ENCODE assay signal across 23 cellular contexts in the genomic region with DNA sequence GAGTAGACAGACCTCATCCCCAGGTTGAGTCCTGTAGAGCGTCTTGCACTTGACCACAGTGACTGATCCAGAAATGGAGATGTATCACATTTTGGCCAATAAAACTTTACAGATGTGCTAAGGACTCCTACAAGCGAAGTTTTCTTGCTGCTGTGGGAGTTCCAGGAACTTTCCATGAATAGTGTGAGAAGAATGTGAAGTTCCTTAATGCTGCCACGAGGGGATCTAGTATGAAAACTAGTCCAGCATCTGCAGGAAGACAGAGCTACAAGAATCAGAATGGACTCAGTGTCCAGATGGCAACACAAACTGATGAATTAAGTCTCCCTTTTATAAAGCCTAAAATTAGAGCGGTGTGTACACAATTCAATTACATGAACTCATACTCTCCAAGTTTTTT. TPM values are rescaled to one million over a fixed set of nuclear protein-coding genes. Genes with fewer than 3 reads are reported as not detected.
DNase-seq lines count a peak whose midpoint lies in the region; ATAC-seq and TF ChIP-seq lines count a peak whose summit lies in the region.
"Had no signal": no experiment of that assay in that cellular context is flagged by ENCODE, and none has a peak within 500 bp of the region (broad histone marks: within the 10 kb centered on the region; RNA-seq: fewer than 3 reads in every experiment).

No MANE protein-coding gene starts in this region.

- H3K36me3 ChIP-seq in prostate gland = no peaks in the 10 kb centered on the region
- H3K36me3 ChIP-seq in HAP-1 (replicated peaks) = no peaks in the 10 kb centered on the region
- H3K36me3 ChIP-seq: BLaER1 treated with 17β-estradiol and CSF1 and Interleukin-3, amounts not matched to agents 10 nM and 100 nM; colonic mucosa; pancreas; SJSA1; suprapubic skin had no signal

- ATAC-seq in GM19452 (IDR thresholded peaks at IDR 0.05; ENCODE audit: unreplicated experiment) = no peak
- ATAC-seq: left ventricle myocardium superior, pancreas had no signal

- H3K27me3 ChIP-seq in prostate gland (replicated peaks; ENCODE audit: insufficient read depth) (no peaks in the 10 kb centered on the region), HAP-1 (ENCODE audit: low read depth) (no peaks in the 10 kb centered on the region; the same call in none of the 2 replicates)
- H3K27me3 ChIP-seq: colonic mucosa, SJSA1, suprapubic skin had no signal

- DNase-seq in AG20443 (ENCODE audit: low spot score) (peak; percentile 32), HFF-Myc (ENCODE audit: extremely low read depth, low read depth) (no peak), amniotic epithelial cell (ENCODE audit: low read depth) (peak; percentile 6), fibroblast of the aortic adventitia (ENCODE audit: low read depth) (peak; percentile 21), prostate gland (ENCODE audit: low spot score) (no peak), HAP-1 (ENCODE audit: low spot score in 2 of 2) (no peak), KG1 (lab: John Stamatoyannopoulos, UW) (no peak)
- DNase-seq: activated gamma-delta T cell; amygdala; colonic mucosa; DMS79; left ventricle myocardium superior; MM.1S; NCI-H2029 treated with DMSO at 0.1 percent for 48 hours; pancreas; PC-9; stimulated activated CD4-positive, alpha-beta T cell treated with anti-CD3 and anti-CD28 coated beads, Interleukin-4, amount 100 ng/mL, for 24 hours; T1000 had no signal

- no peak overlapping the region for H3K4me3 ChIP-seq in HFF-Myc (replicated peaks; ENCODE audit: low read depth, low read length)
- H3K4me3 ChIP-seq in fibroblast of the aortic adventitia (ENCODE audit: low read depth, low read length) = no peak overlapping the region
- H3K4me3 ChIP-seq in prostate gland = no peak overlapping the region
- no peak overlapping the region for H3K4me3 ChIP-seq in HAP-1
- H3K4me3 ChIP-seq: BLaER1 treated with 17β-estradiol and CSF1 and Interleukin-3, amounts not matched to agents 10 nM and 100 nM; colonic mucosa; pancreas; PC-9; SJSA1; suprapubic skin had no signal

- in situ Hi-C loops in HAP-1 (cut with MboI; ENCODE audit: low sequenced_read_pairs) = no loop called here

- no peak for TF ChIP-seq POLR2A in prostate gland (IDR thresholded peaks at IDR 0.05)

- H3K9me3 ChIP-seq in prostate gland = no peaks in the 10 kb centered on the region
- no peaks in the 10 kb centered on the region for H3K9me3 ChIP-seq in HAP-1
- H3K9me3 ChIP-seq: BLaER1 treated with 17β-estradiol and CSF1 and Interleukin-3, amounts not matched to agents 10 nM and 100 nM; colonic mucosa; pancreas; SJSA1; suprapubic skin had no signal

- peak; percentile 5 for TF ChIP-seq CTCF in HFF-Myc (IDR thresholded peaks at IDR 0.05; ENCODE audit: low read depth, low read length, missing control alignments)
- peak; percentile 36 for TF ChIP-seq CTCF in fibroblast of the aortic adventitia (IDR thresholded peaks at IDR 0.05; ENCODE audit: insufficient read depth, low read length)
- TF ChIP-seq CTCF in prostate gland (IDR thresholded peaks at IDR 0.05) = no peak

- intact Hi-C loops in prostate gland (cut with DNase I) = no loop called here

- H3K4me1 ChIP-seq in prostate gland (replicated peaks) = no peaks in the 10 kb centered on the region
- no peaks in the 10 kb centered on the region for H3K4me1 ChIP-seq in HAP-1
- H3K4me1 ChIP-seq: colonic mucosa, pancreas, SJSA1, suprapubic skin had no signal

- H3K27ac ChIP-seq in prostate gland = no peak overlapping the region
- H3K27ac ChIP-seq: BLaER1 treated with 17β-estradiol and CSF1 and Interleukin-3, amounts not matched to agents 10 nM and 100 nM; colonic mucosa; pancreas; PC-9; SJSA1; suprapubic skin had no signal

- 85% methylated on average over 4 of the region's 4 CpGs for WGBS in prostate gland

RNA-seq across cellular contexts. Expression of a gene that starts 14.8 kb away (rescaled TPM):
- total RNA-seq in fibroblast of the aortic adventitia (ENCODE audit: low replicate concordance) (49.3 and 69.5 TPM in 2 replicates), prostate gland (10 to 100 TPM; 24.8 to 29.3 TPM)

RNA-seq across cellular contexts. Expression of a gene that starts 55.4 kb away (rescaled TPM):
- total RNA-seq in fibroblast of the aortic adventitia (ENCODE audit: low replicate concordance) = 1.4 and 3.9 TPM in 2 replicates
- total RNA-seq in prostate gland = 10 to 100 TPM in 1 of 2 donors, under 1 TPM in 1; 0.36 to 73.0 TPM
- total RNA-seq: colonic mucosa, glomerular endothelial cell, suprapubic skin had no signal

Comparison
In these comparisons a context has a peak if more than half of its experiments do, and no peak if none do; other contexts are left out.
1. DNase-seq: peak in AG20443 (single experiment), amniotic epithelial cell (single experiment) and fibroblast of the aortic adventitia (single experiment); none in HFF-Myc (single experiment), prostate gland (single experiment), HAP-1 (0 of 2) and KG1 (single experiment).
2. CTCF ChIP-seq: peak in HFF-Myc (single experiment) and fibroblast of the aortic adventitia (single experiment); none in prostate gland (0 of 4).